Comparison of ENCODE assay signal across 1 cellular context in the genomic region with DNA sequence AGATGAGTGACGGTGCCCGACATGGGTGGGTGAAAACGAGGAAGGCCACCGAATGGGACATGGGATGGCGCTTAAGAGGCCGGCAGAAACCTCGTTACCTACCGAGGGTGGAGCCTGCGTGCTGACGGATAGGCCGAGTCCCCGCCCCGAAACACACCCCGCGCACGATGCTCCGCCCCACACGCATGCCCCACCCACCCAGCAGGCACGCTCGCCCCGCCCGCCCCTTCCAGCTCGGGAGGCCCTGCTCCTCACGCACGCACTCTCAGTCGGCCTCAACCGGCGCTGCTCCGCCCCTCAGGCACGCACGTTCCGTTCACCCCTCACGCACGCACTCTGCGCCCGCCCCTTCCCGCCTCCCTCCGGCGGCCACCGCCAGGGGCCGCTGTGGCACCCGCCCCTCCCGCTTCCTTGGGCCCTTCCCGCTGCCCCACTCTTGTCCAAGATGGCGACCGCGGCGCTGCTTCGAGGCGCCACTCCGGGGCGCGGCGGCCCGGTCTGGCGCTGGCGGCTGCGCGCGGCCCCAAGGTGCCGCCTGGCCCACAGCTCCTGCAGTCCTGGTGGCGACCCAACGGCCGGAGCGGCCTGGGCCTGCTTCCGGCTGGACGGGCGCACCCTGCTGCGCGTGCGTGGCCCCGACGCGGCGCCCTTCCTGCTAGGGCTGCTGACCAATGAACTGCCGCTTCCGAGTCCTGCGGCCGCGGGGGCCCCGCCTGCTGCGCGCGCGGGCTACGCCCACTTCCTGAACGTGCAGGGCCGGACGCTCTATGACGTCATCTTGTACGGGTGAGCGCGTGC.
TF ChIP-seq lines count a peak whose summit lies in the region.

TSS of gene IBA57 (plus strand) at position 433 of the 798 bp plus-strand sequence. CDS start at position 446, 13 bp downstream.

TF ChIP-seq in IMR-90, 13 proteins besides CTCF, POLR2A, EP300 and RAD21:
- TF ChIP-seq, protein P1, sequence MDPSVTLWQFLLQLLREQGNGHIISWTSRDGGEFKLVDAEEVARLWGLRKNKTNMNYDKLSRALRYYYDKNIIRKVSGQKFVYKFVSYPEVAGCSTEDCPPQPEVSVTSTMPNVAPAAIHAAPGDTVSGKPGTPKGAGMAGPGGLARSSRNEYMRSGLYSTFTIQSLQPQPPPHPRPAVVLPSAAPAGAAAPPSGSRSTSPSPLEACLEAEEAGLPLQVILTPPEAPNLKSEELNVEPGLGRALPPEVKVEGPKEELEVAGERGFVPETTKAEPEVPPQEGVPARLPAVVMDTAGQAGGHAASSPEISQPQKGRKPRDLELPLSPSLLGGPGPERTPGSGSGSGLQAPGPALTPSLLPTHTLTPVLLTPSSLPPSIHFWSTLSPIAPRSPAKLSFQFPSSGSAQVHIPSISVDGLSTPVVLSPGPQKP (IDR thresholded peaks at IDR 0.05; ENCODE audit: borderline replicate concordance, low read depth, low read length): no peak
- TF ChIP-seq FOS (IDR thresholded peaks at IDR 0.05; ENCODE audit: low read depth, low read length) (peak; percentile 55), RFX5 (IDR thresholded peaks at IDR 0.05; ENCODE audit: low read depth, low read length) (no peak), CEBPB (IDR thresholded peaks at IDR 0.05; ENCODE audit: low read depth, low read length) (no peak), RCOR1 (IDR thresholded peaks at IDR 0.05; ENCODE audit: insufficient replicate concordance, low read length) (no peak), BHLHE40 (IDR thresholded peaks at IDR 0.05; ENCODE audit: low read depth, low read length) (peak; percentile 97), MXI1 (IDR thresholded peaks at IDR 0.05; ENCODE audit: borderline replicate concordance, low read depth, low read length) (peak; percentile 23; the same call in 1 of the 2 replicates), MAFK (IDR thresholded peaks at IDR 0.05; ENCODE audit: low read depth, low read length) (no peak), MAZ (IDR thresholded peaks at IDR 0.05; ENCODE audit: borderline replicate concordance, low read depth, low read length) (peak; percentile 93), SMC3 (IDR thresholded peaks at IDR 0.05; ENCODE audit: low read depth, low read length) (peak; percentile 39), CHD1 (IDR thresholded peaks at IDR 0.05; ENCODE audit: low read depth, low read length) (0 out of 2 replicates have a peak, but pooled peaks have one; percentile 23), NFE2L2 (IDR thresholded peaks at IDR 0.05; ENCODE audit: low read depth, low read length) (no peak; the same call in 1 of the 2 replicates)
- TF ChIP-seq, protein P2, sequence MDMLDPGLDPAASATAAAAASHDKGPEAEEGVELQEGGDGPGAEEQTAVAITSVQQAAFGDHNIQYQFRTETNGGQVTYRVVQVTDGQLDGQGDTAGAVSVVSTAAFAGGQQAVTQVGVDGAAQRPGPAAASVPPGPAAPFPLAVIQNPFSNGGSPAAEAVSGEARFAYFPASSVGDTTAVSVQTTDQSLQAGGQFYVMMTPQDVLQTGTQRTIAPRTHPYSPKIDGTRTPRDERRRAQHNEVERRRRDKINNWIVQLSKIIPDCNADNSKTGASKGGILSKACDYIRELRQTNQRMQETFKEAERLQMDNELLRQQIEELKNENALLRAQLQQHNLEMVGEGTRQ (IDR thresholded peaks at IDR 0.05; ENCODE audit: low read depth, low read length): peak; percentile 60; the same call in 1 of the 2 replicates
